ENCODE assay signal across 14 cellular contexts in the genomic region with DNA sequence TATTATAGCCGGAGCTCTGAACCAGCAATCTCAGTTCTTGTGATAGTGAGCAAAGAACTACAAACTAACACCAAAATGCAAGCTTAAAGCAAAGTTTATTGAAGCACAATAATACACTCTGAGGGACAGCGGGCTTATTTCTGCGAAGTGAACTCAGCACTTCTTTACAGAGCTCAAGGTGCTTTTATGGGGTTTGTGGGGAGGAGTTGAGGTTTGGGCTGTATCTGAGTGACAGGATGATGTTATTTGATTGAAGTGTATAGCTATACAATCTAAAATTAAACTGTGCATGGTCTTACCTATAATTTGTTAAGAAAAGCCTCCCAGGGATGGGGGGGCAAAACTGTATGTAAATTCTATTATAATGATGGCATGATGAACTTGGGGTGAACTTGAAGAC. TPM values are rescaled to one million over a fixed set of nuclear protein-coding genes. Genes with fewer than 3 reads are reported as not detected.
A peak's percentile ranks its signal among the peaks of the same experiment; 100 is the strongest.
DNase-seq lines count a peak whose midpoint lies in the region; ATAC-seq and TF ChIP-seq lines count a peak whose summit lies in the region.
"Had no signal": no experiment of that assay in that cellular context is flagged by ENCODE, and none has a peak within 500 bp of the region (broad histone marks: within the 10 kb centered on the region; RNA-seq: fewer than 3 reads in every experiment).

No MANE protein-coding gene starts in this region.

- peaks cover 34% of the 10 kb centered on the region for H3K4me1 Mint-ChIP-seq in CD4-positive, alpha-beta T cell (ENCODE audit: low read depth)
- peaks cover 23% of the 10 kb centered on the region for H3K4me1 Mint-ChIP-seq in activated T-cell treated with anti-CD3 and anti-CD28 coated beads, Interleukin-2, amount 50 U/mL, for 72 hours (ENCODE audit: low read depth)
- peaks cover 18% of the 10 kb centered on the region for H3K4me1 Mint-ChIP-seq in mesothelial cell of epicardium

- no peak overlapping the region for H3K27ac ChIP-seq in CD4-positive, alpha-beta T cell (ENCODE audit: low read depth, low read length)
- H3K27ac ChIP-seq in HEK293 (ENCODE audit: extremely low read depth, low read depth, low read length): no peak overlapping the region
- H3K27ac ChIP-seq: SK-N-MC had no signal

- H3K27me3 ChIP-seq in CD4-positive, alpha-beta T cell (ENCODE audit: control insufficient read depth, insufficient read depth, low read length): no peaks in the 10 kb centered on the region
- H3K27me3 ChIP-seq in BE2C: no peaks in the 10 kb centered on the region

- no peaks in the 10 kb centered on the region for H3K9me3 ChIP-seq in CD4-positive, alpha-beta T cell (ENCODE audit: control insufficient read depth, low read length)
- H3K9me3 ChIP-seq in HEK293 (ENCODE audit: control insufficient read depth, insufficient read depth, low read depth, low read length): no peaks in the 10 kb centered on the region
- H3K9me3 ChIP-seq in BE2C: no peaks in the 10 kb centered on the region; the same call in 1 of the 2 replicates

- intact Hi-C loops in CD4-positive, alpha-beta T cell (cut with DNase I, micrococcal nuclease): no loop called here

- H3K9me3 Mint-ChIP-seq in CD4-positive, alpha-beta T cell: no peaks in the 10 kb centered on the region
- H3K9me3 Mint-ChIP-seq in activated T-cell treated with anti-CD3 and anti-CD28 coated beads, Interleukin-2, amount 50 U/mL, for 72 hours: no peaks in the 10 kb centered on the region
- H3K9me3 Mint-ChIP-seq in mesothelial cell of epicardium: peaks cover 11% of the 10 kb centered on the region

- DNase-seq in CD4-positive, alpha-beta T cell: peak in 6 of 10 experiments; percentile 16 to 56 (median 38)
- peak; percentile 41 to 52 for DNase-seq in activated T-cell treated with anti-CD3 and anti-CD28 coated beads, Interleukin-2, amount 50 U/mL, for 72 hours
- no peak for DNase-seq in mesothelial cell of epicardium (ENCODE audit: low spot score in 2 of 2, unreplicated experiment in 2 of 2)
- no peak for DNase-seq in NCI-H1436 treated with DMSO at 0.1 percent for 48 hours (lab: John Stamatoyannopoulos, UW)
- DNase-seq in BE2C: no peak
- DNase-seq: amniotic stem cell, IMR-90, kidney, NCI-H1436 had no signal

- H3K27me3 Mint-ChIP-seq in CD4-positive, alpha-beta T cell: no peaks in the 10 kb centered on the region
- no peaks in the 10 kb centered on the region for H3K27me3 Mint-ChIP-seq in activated T-cell treated with anti-CD3 and anti-CD28 coated beads, Interleukin-2, amount 50 U/mL, for 72 hours (ENCODE audit: low read depth)
- H3K27me3 Mint-ChIP-seq in mesothelial cell of epicardium (ENCODE audit: low read depth): no peaks in the 10 kb centered on the region

- peak overlapping the region; percentile 87 for H3K4me3 Mint-ChIP-seq in CD4-positive, alpha-beta T cell
- peak overlapping the region; percentile 82 to 92 for H3K4me3 Mint-ChIP-seq in activated T-cell treated with anti-CD3 and anti-CD28 coated beads, Interleukin-2, amount 50 U/mL, for 72 hours
- no peak overlapping the region for H3K4me3 Mint-ChIP-seq in mesothelial cell of epicardium

- peak; percentile 98 for ATAC-seq in CD4-positive, alpha-beta T cell (ENCODE audit: poor library complexity)
- peak; percentile 86 to 95 for ATAC-seq in activated T-cell treated with anti-CD3 and anti-CD28 coated beads, Interleukin-2, amount 50 U/mL, for 72 hours (replicated peaks in 1 of 2)
- ATAC-seq in GM18502 (IDR thresholded peaks at IDR 0.05; ENCODE audit: poor library complexity, unreplicated experiment): no peak
- ATAC-seq: WTC11 had no signal

- CTCF ChIA-PET in CD4-positive, alpha-beta T cell (lab: Charles Lee): interaction anchor here (0.5 to 5.7 kb wide), 6 partner anchors 12 to 94 kb away, joined by 3 to 39 read pairs (median 8); a partner anchor contains a TSS
- CTCF ChIA-PET in HEK293 (lab: Yijun Ruan, JAX): interaction anchor here (4.9 to 20.5 kb wide), 2 partner anchors 11 to 15 kb away, joined by 59 to 724 read pairs; no protein-coding TSS in a partner anchor

- no peaks in the 10 kb centered on the region for H3K36me3 ChIP-seq in HEK293 (ENCODE audit: control insufficient read depth in 2 of 2, insufficient read depth in 1 of 2, low read length in 2 of 2)
- H3K36me3 ChIP-seq in BE2C: no peaks in the 10 kb centered on the region

- H3K4me1 ChIP-seq in HEK293 (ENCODE audit: control insufficient read depth, insufficient read depth, low read length): no peaks in the 10 kb centered on the region
- no peaks in the 10 kb centered on the region for H3K4me1 ChIP-seq in BE2C

- H3K36me3 Mint-ChIP-seq in CD4-positive, alpha-beta T cell (ENCODE audit: low read depth): no peaks in the 10 kb centered on the region
- no peaks in the 10 kb centered on the region for H3K36me3 Mint-ChIP-seq in activated T-cell treated with anti-CD3 and anti-CD28 coated beads, Interleukin-2, amount 50 U/mL, for 72 hours (ENCODE audit: insufficient read depth in 2 of 2)
- peaks cover 2% of the 10 kb centered on the region for H3K36me3 Mint-ChIP-seq in mesothelial cell of epicardium

- POLR2A ChIA-PET in CD4-positive, alpha-beta T cell (lab: Charles Lee): interaction anchor here (0.6 to 6.7 kb wide), 31 partner anchors 11 to 1752 kb away, joined by 3 to 74 read pairs (median 8); a partner anchor contains a TSS
- POLR2A ChIA-PET in HEK293 (lab: Yijun Ruan, JAX): no interaction called here

- TF ChIP-seq CTCF in CD4-positive, alpha-beta T cell (IDR thresholded peaks at IDR 0.05): no peak
- TF ChIP-seq CTCF in HEK293 (tag by site-specific recombination; IDR thresholded peaks at IDR 0.05) (no peak), mesothelial cell of epicardium (IDR thresholded peaks at IDR 0.05; ENCODE audit: unreplicated experiment) (no peak), BE2C (IDR thresholded peaks at IDR 0.05; ENCODE audit: low read depth, low read length) (no peak)

- peak overlapping the region; percentile 71 for H3K27ac Mint-ChIP-seq in CD4-positive, alpha-beta T cell
- no peak overlapping the region for H3K27ac Mint-ChIP-seq in activated T-cell treated with anti-CD3 and anti-CD28 coated beads, Interleukin-2, amount 50 U/mL, for 72 hours
- H3K27ac Mint-ChIP-seq in mesothelial cell of epicardium: peak overlapping the region; percentile 57
- H3K27ac Mint-ChIP-seq: CD14-positive monocyte, WTC11 had no signal

- H3K4me3 ChIP-seq in HEK293 (ENCODE audit: low read depth, low read length): no peak overlapping the region
- no peak overlapping the region for H3K4me3 ChIP-seq in BE2C (ENCODE audit: low read depth, low read length)
- H3K4me3 ChIP-seq: SK-N-MC had no signal

TF ChIP-seq in HEK293, 187 proteins besides CTCF, POLR2A, EP300 and RAD21:
- TF ChIP-seq ZFHX2 (tag by site-specific recombination; conservative IDR thresholded peaks at IDR 0.05) (no peak), ZBTB6 (tag by site-specific recombination; IDR thresholded peaks at IDR 0.05) (0 out of 2 replicates have a peak, but pooled peaks have one; percentile 18)
TF ChIP-seq in HEK293: peak in this region for 1.

RNA-seq across cellular contexts. Expression of gene HFE, which starts 1.0 kb away (rescaled TPM):
- under 1 TPM; 0.08 to 0.28 TPM for total RNA-seq in CD4-positive, alpha-beta T cell
- 1 to 10 TPM; 1.3 to 1.9 TPM for total RNA-seq in activated T-cell treated with anti-CD3 and anti-CD28 coated beads, Interleukin-2, amount 50 U/mL, for 72 hours
- total RNA-seq in mesothelial cell of epicardium: 7.0 to 8.3 TPM (median 8.3 TPM) in 3 replicates
- not detected for polyA plus RNA-seq in BE2C (2012; ENCODE audit: insufficient read depth, insufficient read length, low read depth)

Comparison
In these comparisons a context has a peak if more than half of its experiments do, and no peak if none do; other contexts are left out.
1. DNase-seq: peak in CD4-positive, alpha-beta T cell (6 of 10) and activated T-cell treated with anti-CD3 and anti-CD28 coated beads, Interleukin-2, amount 50 U/mL, for 72 hours (2 of 2); none in mesothelial cell of epicardium (0 of 2), NCI-H1436 treated with DMSO at 0.1 percent for 48 hours (single experiment) and BE2C (single experiment).